Comparison of ENCODE assay signal across 26 cellular contexts in genomic region chr3:40528426-40528825, GRCh38.
"Had no signal": no experiment of that assay in that cellular context is flagged by ENCODE, and none has a peak within 500 bp of the region (broad histone marks: within the 10 kb centered on the region; RNA-seq: fewer than 3 reads in every experiment).

No MANE protein-coding gene starts in this region.

- H3K27me3 Mint-ChIP-seq: naive B cell; stimulated activated naive B cell treated with anti-CD40 and anti-IgM and Interleukin-4, amounts not matched to agents 10 μg/mL and 1 μg/mL and 100 μg/mL, for 72 hours had no signal

- H3K4me3 Mint-ChIP-seq: immature natural killer cell; mesothelial cell of epicardium; natural killer cell; nephron progenitor cell; stimulated activated naive B cell treated with anti-CD40 and anti-IgM and Interleukin-4, amounts not matched to agents 10 μg/mL and 1 μg/mL and 100 μg/mL, for 72 hours had no signal

- DNase-seq: immature natural killer cell; kidney; left colon; left lung; lower lobe of right lung; mammary epithelial cell; mesendoderm; naive B cell; natural killer cell; nephron progenitor cell; ovary; posterior cingulate gyrus; retina; right cardiac atrium; stimulated activated CD4-positive, alpha-beta T cell treated with anti-CD3 and anti-CD28 coated beads, Interleukin-12 subunit alpha, Interleukin-12 subunit beta, amount 100 ng/mL, for 4 hours; stimulated activated CD4-positive, alpha-beta T cell treated with anti-CD3 and anti-CD28 coated beads, Interleukin-15, amount 100 ng/mL, for 24 hours; stimulated activated CD4-positive, alpha-beta T cell treated with anti-CD3 and anti-CD28 coated beads, Interleukin-2, amount 100 ng/mL, for 24 hours; stimulated activated CD4-positive, alpha-beta T cell treated with anti-CD3 and anti-CD28 coated beads, Interleukin-4, amount 100 ng/mL, for 1 hour; stimulated activated naive B cell treated with anti-CD40 and anti-IgM and Interleukin-4, amounts not matched to agents 10 μg/mL and 1 μg/mL and 100 μg/mL, for 72 hours; stimulated activated naive CD8-positive, alpha-beta T cell treated with anti-CD3 and anti-CD28 coated beads, Interleukin-15, Interleukin-2, amounts not matched to agents 100 U/mL and 50 U/mL, for 24 hours; stomach; tibial artery; trophoblast cell; uterus had no signal

- H3K27ac Mint-ChIP-seq: mesothelial cell of epicardium; natural killer cell; nephron progenitor cell; stimulated activated naive B cell treated with anti-CD40 and anti-IgM and Interleukin-4, amounts not matched to agents 10 μg/mL and 1 μg/mL and 100 μg/mL, for 72 hours had no signal

- H3K9me3 Mint-ChIP-seq: natural killer cell had no signal

- ATAC-seq: left colon; left lung; lower lobe of right lung; natural killer cell; right cardiac atrium; sciatic nerve; stimulated activated naive B cell treated with anti-CD40 and anti-IgM and Interleukin-4, amounts not matched to agents 10 μg/mL and 1 μg/mL and 100 μg/mL, for 72 hours; stimulated activated naive CD8-positive, alpha-beta T cell treated with anti-CD3 and anti-CD28 coated beads, Interleukin-15, Interleukin-2, amounts not matched to agents 100 U/mL and 50 U/mL, for 24 hours had no signal
